In genomic region chr6:111482959-111483735, GRCh38 we compare ENCODE assay signal across 1 cellular context.
A peak's percentile ranks its signal among the peaks of the same experiment; 100 is the strongest.
TF ChIP-seq lines count a peak whose summit lies in the region.

REV3L (minus strand) TSS chr6:111483218; CDS start chr6:111482888, 330 bp downstream.

TF ChIP-seq in HCT116, 20 proteins besides CTCF, POLR2A, EP300 and RAD21 (continued from another document):
- no peak for TF ChIP-seq REST (IDR thresholded peaks at IDR 0.05; ENCODE audit: low read depth)
- TF ChIP-seq ZFX (IDR thresholded peaks at IDR 0.05), result no peak
- TF ChIP-seq POLR2AphosphoS5 (IDR thresholded peaks at IDR 0.05; ENCODE audit: low read depth, low read length), result peak; percentile 67
- no peak for TF ChIP-seq CEBPB (IDR thresholded peaks at IDR 0.05; ENCODE audit: low read depth)
- no peak for TF ChIP-seq ATF3 (IDR thresholded peaks at IDR 0.05)
- TF ChIP-seq, protein P1, sequence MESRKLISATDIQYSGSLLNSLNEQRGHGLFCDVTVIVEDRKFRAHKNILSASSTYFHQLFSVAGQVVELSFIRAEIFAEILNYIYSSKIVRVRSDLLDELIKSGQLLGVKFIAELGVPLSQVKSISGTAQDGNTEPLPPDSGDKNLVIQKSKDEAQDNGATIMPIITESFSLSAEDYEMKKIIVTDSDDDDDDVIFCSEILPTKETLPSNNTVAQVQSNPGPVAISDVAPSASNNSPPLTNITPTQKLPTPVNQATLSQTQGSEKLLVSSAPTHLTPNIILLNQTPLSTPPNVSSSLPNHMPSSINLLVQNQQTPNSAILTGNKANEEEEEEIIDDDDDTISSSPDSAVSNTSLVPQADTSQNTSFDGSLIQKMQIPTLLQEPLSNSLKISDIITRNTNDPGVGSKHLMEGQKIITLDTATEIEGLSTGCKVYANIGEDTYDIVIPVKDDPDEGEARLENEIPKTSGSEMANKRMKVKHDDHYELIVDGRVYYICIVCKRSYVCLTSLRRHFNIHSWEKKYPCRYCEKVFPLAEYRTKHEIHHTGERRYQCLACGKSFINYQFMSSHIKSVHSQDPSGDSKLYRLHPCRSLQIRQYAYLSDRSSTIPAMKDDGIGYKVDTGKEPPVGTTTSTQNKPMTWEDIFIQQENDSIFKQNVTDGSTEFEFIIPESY (IDR thresholded peaks at IDR 0.05; ENCODE audit: extremely low read depth, insufficient replicate concordance, low read length), result no peak
- 0 out of 2 replicates have a peak, but pooled peaks have one; percentile 4 for TF ChIP-seq JUND (IDR thresholded peaks at IDR 0.05)
- TF ChIP-seq, protein P2, sequence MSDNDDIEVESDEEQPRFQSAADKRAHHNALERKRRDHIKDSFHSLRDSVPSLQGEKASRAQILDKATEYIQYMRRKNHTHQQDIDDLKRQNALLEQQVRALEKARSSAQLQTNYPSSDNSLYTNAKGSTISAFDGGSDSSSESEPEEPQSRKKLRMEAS (IDR thresholded peaks at IDR 0.05), result no peak
- peak; percentile 60 for TF ChIP-seq YY1 (IDR thresholded peaks at IDR 0.05; ENCODE audit: extremely low read depth, insufficient replicate concordance, low read depth, low read length)
- TF ChIP-seq SRF (IDR thresholded peaks at IDR 0.05; ENCODE audit: low read depth), result peak; percentile 72; the same call in 1 of the 2 replicates
- no peak for TF ChIP-seq EZH2 (IDR thresholded peaks at IDR 0.05)
